23 cellular contexts compared by ENCODE assay signal in genomic region chr5:146762830-146763229, GRCh38.
"Had no signal": no experiment of that assay in that cellular context is flagged by ENCODE, and none has a peak within 500 bp of the region (broad histone marks: within the 10 kb centered on the region; RNA-seq: fewer than 3 reads in every experiment).

No MANE protein-coding gene starts in this region.

- ATAC-seq: activated CD4-positive, CD25-positive, alpha-beta regulatory T cell treated with anti-CD3 and anti-CD28 coated beads, Interleukin-2, amount 50 U/mL, for 24 hours; activated naive CD8-positive, alpha-beta T cell treated with anti-CD3 and anti-CD28 coated beads, Interleukin-2, amount 50 U/mL, for 24 hours; heart right ventricle; left lung; sciatic nerve; stimulated activated memory B cell treated with anti-CD40 and anti-IgM and Interleukin-4, amounts not matched to agents 10 μg/mL and 1 μg/mL and 100 μg/mL, for 72 hours had no signal

- H3K4me1 ChIP-seq: heart right ventricle, left lung, stomach, suprapubic skin had no signal

- H3K27ac ChIP-seq: heart right ventricle, left lung, neutrophil, ovary, stomach, suprapubic skin, tibial nerve, VCaP had no signal

- H3K27me3 ChIP-seq: left lung, neutrophil, ovary, stomach, suprapubic skin, tibial nerve had no signal

- H3K4me3 ChIP-seq: heart right ventricle, left lung, ovary, stomach, suprapubic skin, tibial nerve had no signal

- H3K9me3 ChIP-seq: heart right ventricle, left lung, neutrophil, ovary, stomach, suprapubic skin, tibial nerve had no signal

- H3K36me3 ChIP-seq: heart right ventricle, left lung, neutrophil, ovary, stomach, suprapubic skin, tibial nerve had no signal

- DNase-seq: activated CD4-positive, alpha-beta memory T cell treated with anti-CD3 and anti-CD28 coated beads, Interleukin-2, amount 10 ng/mL, durations not matched to agents 7 days and 5 days; activated CD4-positive, alpha-beta T cell treated with anti-CD3 and anti-CD28 coated beads, Interleukin-2, amount 10 ng/mL, durations not matched to agents 24 days and 14 days; activated gamma-delta T cell; activated naive CD4-positive, alpha-beta T cell treated with anti-CD3 and anti-CD28 coated beads, Interleukin-2, amount 50 U/mL, for 16 hours; activated naive CD8-positive, alpha-beta T cell treated with anti-CD3 and anti-CD28 coated beads, Interleukin-2, amount 50 U/mL, for 24 hours; activated T-cell treated with anti-CD3 and anti-CD28 coated beads for 4 hours; effector CD4-positive, alpha-beta T cell; heart right ventricle; left lung; midbrain; ovary; small intestine; stimulated activated CD4-positive, alpha-beta T cell treated with anti-CD3 and anti-CD28 coated beads, Interleukin-2, amount 100 ng/mL, for 24 hours; stomach had no signal

- FAIRE-seq: endometrium, small intestine, urothelium cell line had no signal
